1 cellular context compared by ENCODE assay signal in genomic region chr2:177392373-177393246, GRCh38.
TF ChIP-seq lines count a peak whose summit lies in the region.

Gene AGPS, plus strand, starts transcription at chr2:177392773. Its CDS starts 17 bp downstream, at chr2:177392790.

TF ChIP-seq in HepG2, 621 proteins besides CTCF, POLR2A, EP300 and RAD21 (continued from another document and continues in another):
- TF ChIP-seq SKIL (CRISPR knock-in tag; IDR thresholded peaks at IDR 0.05; ENCODE audit: borderline replicate concordance): peak; percentile 93
- TF ChIP-seq GRHL1 (CRISPR knock-in tag; conservative IDR thresholded peaks at IDR 0.05): no peak
- peak; percentile 93; the same call in 1 of the 2 replicates for TF ChIP-seq ZNF468 (CRISPR knock-in tag; IDR thresholded peaks at IDR 0.05)
- peak; percentile 97 for TF ChIP-seq LBX2 (CRISPR knock-in tag; IDR thresholded peaks at IDR 0.05; ENCODE audit: borderline replicate concordance)
- no peak for TF ChIP-seq BCLAF1 (IDR thresholded peaks at IDR 0.05)
- TF ChIP-seq ZNF337 (CRISPR knock-in tag; IDR thresholded peaks at IDR 0.05; ENCODE audit: borderline replicate concordance, low read depth): peak; percentile 84
- TF ChIP-seq IRX3 (CRISPR knock-in tag; IDR thresholded peaks at IDR 0.05; ENCODE audit: borderline replicate concordance, low read depth): peak; percentile 96; the same call in 1 of the 2 replicates
- peak; percentile 73 for TF ChIP-seq ELF1 (CRISPR knock-in tag; IDR thresholded peaks at IDR 0.05)
- no peak for TF ChIP-seq TRIM24 (CRISPR knock-in tag; IDR thresholded peaks at IDR 0.05)
- peak; percentile 89; the same call in 1 of the 2 replicates for TF ChIP-seq REPIN1 (CRISPR knock-in tag; IDR thresholded peaks at IDR 0.05; ENCODE audit: borderline replicate concordance, low read depth)
- peak; percentile 88; the same call in 1 of the 2 replicates for TF ChIP-seq ZNF589 (CRISPR knock-in tag; conservative IDR thresholded peaks at IDR 0.05)
- peak; percentile 42 for TF ChIP-seq SUZ12 (IDR thresholded peaks at IDR 0.05; ENCODE audit: low read depth, low read length)
- TF ChIP-seq TOE1 (CRISPR knock-in tag; IDR thresholded peaks at IDR 0.05): peak; percentile 36; the same call in 1 of the 2 replicates
- no peak; the same call in 1 of the 2 replicates for TF ChIP-seq SP2 (CRISPR knock-in tag; IDR thresholded peaks at IDR 0.05)
- peak; percentile 95; the same call in 1 of the 2 replicates for TF ChIP-seq TBP (CRISPR knock-in tag; IDR thresholded peaks at IDR 0.05)
- peak; percentile 98 for TF ChIP-seq THAP7 (CRISPR knock-in tag; IDR thresholded peaks at IDR 0.05)
- TF ChIP-seq MIER2 (CRISPR knock-in tag; IDR thresholded peaks at IDR 0.05): peak; percentile 71
- TF ChIP-seq SRY (CRISPR knock-in tag; IDR thresholded peaks at IDR 0.05): peak; percentile 94; the same call in 1 of the 2 replicates
- TF ChIP-seq ZC3H4 (CRISPR knock-in tag; IDR thresholded peaks at IDR 0.05; ENCODE audit: borderline replicate concordance): peak; percentile 63; the same call in 1 of the 2 replicates
- peak; percentile 61 for TF ChIP-seq PAXIP1 (CRISPR knock-in tag; conservative IDR thresholded peaks at IDR 0.05)
- no peak for TF ChIP-seq HCFC1 (IDR thresholded peaks at IDR 0.05; ENCODE audit: low read depth, low read length)
- peak; percentile 82; the same call in 1 of the 2 replicates for TF ChIP-seq HINFP (CRISPR knock-in tag; IDR thresholded peaks at IDR 0.05; ENCODE audit: low read depth)
- peak; percentile 78 for TF ChIP-seq ZNF768 (CRISPR knock-in tag; IDR thresholded peaks at IDR 0.05)
- 0 out of 2 replicates have a peak, but pooled peaks have one; percentile 83 for TF ChIP-seq ZNF564 (CRISPR knock-in tag; IDR thresholded peaks at IDR 0.05)
- peak; percentile 62 for TF ChIP-seq FOSL2 (CRISPR knock-in tag; IDR thresholded peaks at IDR 0.05)
- no peak for TF ChIP-seq ZNF10 (CRISPR knock-in tag; IDR thresholded peaks at IDR 0.05; ENCODE audit: borderline replicate concordance, low read depth)
- TF ChIP-seq RFX5 (IDR thresholded peaks at IDR 0.05; ENCODE audit: low read depth, low read length): no peak
- peak; percentile 98 for TF ChIP-seq ETS1 (CRISPR knock-in tag; IDR thresholded peaks at IDR 0.05)
- peak; percentile 94; the same call in 1 of the 2 replicates for TF ChIP-seq HOXA9 (CRISPR knock-in tag; IDR thresholded peaks at IDR 0.05; ENCODE audit: borderline replicate concordance)
- peak; percentile 93 for TF ChIP-seq UBTF (CRISPR knock-in tag; IDR thresholded peaks at IDR 0.05)
- TF ChIP-seq ZNF235 (CRISPR knock-in tag; IDR thresholded peaks at IDR 0.05; ENCODE audit: borderline replicate concordance): peak; percentile 98
- TF ChIP-seq CCAR2 (optimal IDR thresholded peaks at IDR 0.05; ENCODE audit: low read depth, low read length): no peak
- peak; percentile 95 for TF ChIP-seq POLR2G (IDR thresholded peaks at IDR 0.05; ENCODE audit: low read depth, low read length)
- no peak for TF ChIP-seq NFRKB (IDR thresholded peaks at IDR 0.05)
- peak; percentile 84 for TF ChIP-seq FOXJ3 (CRISPR knock-in tag; IDR thresholded peaks at IDR 0.05; ENCODE audit: borderline replicate concordance)
- TF ChIP-seq CENPBD1 (CRISPR knock-in tag; IDR thresholded peaks at IDR 0.05; ENCODE audit: borderline replicate concordance, low read depth): no peak
- TF ChIP-seq FOXP1 (IDR thresholded peaks at IDR 0.05): no peak
- peak; percentile 4; the same call in 1 of the 2 replicates for TF ChIP-seq FOXP1 (CRISPR knock-in tag; IDR thresholded peaks at IDR 0.05)
- peak; percentile 97 for TF ChIP-seq BCL3 (CRISPR knock-in tag; IDR thresholded peaks at IDR 0.05)
- TF ChIP-seq ZNF784 (CRISPR knock-in tag; IDR thresholded peaks at IDR 0.05; ENCODE audit: borderline replicate concordance): peak; percentile 94; the same call in 1 of the 2 replicates
- peak; percentile 81 for TF ChIP-seq XRCC5 (optimal IDR thresholded peaks at IDR 0.05; ENCODE audit: low read length)
